ENCODE assay signal across 8 cellular contexts in the genomic region with DNA sequence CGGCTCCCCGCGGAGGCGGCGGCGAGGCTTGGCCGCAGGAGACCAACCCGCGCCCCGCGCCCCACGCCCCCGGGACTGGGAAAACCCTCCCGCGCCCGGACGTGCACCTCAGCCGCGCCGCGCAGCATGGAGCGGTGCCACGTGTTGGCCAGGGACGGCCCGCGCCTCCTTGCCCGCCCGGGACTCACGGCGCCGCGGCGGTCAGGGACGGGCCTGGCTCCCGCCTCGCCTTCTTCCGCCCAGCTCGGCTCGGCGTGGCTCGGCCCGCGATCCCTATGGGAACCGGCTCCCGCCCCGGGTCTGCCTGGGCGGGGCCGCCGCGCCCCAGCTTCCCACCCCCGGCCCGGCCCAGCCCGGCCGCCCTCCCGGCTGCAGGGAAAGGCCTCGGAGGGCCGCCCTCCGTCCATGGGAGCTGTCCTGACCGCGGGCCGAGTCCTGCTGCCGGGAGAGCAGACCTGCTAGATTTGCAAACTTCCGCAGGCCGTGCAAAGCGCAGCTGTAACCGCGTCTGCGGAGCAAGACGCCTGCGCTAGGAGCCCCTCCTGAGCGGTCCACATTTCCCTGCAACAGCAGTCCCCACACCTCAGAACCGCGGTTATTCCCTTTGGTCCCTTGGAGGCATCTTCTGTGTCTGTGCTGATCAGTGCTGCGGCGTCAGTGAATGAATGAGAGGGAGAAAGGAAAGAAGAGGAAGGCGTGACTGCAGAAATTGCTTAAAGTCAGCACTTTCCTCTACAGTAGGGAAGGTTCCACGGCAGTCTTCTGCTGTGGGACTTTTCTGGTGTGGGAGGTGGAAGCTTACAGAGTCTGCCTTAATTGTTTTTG. TPM values are rescaled to one million over a fixed set of nuclear protein-coding genes. Genes with fewer than 3 reads are reported as not detected.
A peak's percentile ranks its signal among the peaks of the same experiment; 100 is the strongest.
DNase-seq lines count a peak whose midpoint lies in the region; ATAC-seq, FAIRE-seq and TF ChIP-seq lines count a peak whose summit lies in the region.

CDKL1 (minus strand) TSS at position 246 of the 825 bp plus-strand sequence. CDS start 1,013 bp downstream, outside the sequence.

- peaks cover 35% of the 10 kb centered on the region for H3K27me3 Mint-ChIP-seq in nephron progenitor cell (ENCODE audit: low read depth, poor library complexity)

- DNase-seq in Ammon's horn (ENCODE audit: low spot score) (peak; percentile 50), RCC 7860 (ENCODE audit: low spot score) (peak; percentile 33), foreskin keratinocyte (peak; percentile 16 to 35), nephron progenitor cell (peak; percentile 79)
- DNase-seq in activated gamma-delta T cell treated with anti-CD3 and anti-CD28 coated beads, Interleukin-2, amount 50 U/mL, for 16 hours (ENCODE audit: low read depth), result peak; percentile 7

- in situ Hi-C loops in GM18951 (cut with MboI; ENCODE audit: low sequenced_read_pairs, unreplicated experiment), result no loop called here

- H3K36me3 ChIP-seq in subcutaneous abdominal adipose tissue (ENCODE audit: control insufficient read depth in 5 of 5, insufficient read depth in 5 of 5, low read length in 5 of 5), result no peaks in the 10 kb centered on the region

- no peaks in the 10 kb centered on the region for H3K36me3 Mint-ChIP-seq in nephron progenitor cell (ENCODE audit: low read depth)

- peak; percentile 52 for TF ChIP-seq POLR2A in GM18951 (IDR thresholded peaks at IDR 0.05; ENCODE audit: extremely low read depth, insufficient read depth, insufficient read length)

- peak within 1 kb of the TSS; percentile 89 for H3K4me3 Mint-ChIP-seq in nephron progenitor cell

- ATAC-seq in HG03280 (IDR thresholded peaks at IDR 0.05; ENCODE audit: unreplicated experiment), result peak; percentile 53
- peak; percentile 81 for ATAC-seq in foreskin keratinocyte

- H3K4me1 ChIP-seq in foreskin keratinocyte, result peaks cover 3% of the 10 kb centered on the region
- peaks cover 3 to 27% (median 24%) of the 10 kb centered on the region in 5 donors for H3K4me1 ChIP-seq in subcutaneous abdominal adipose tissue (ENCODE audit: control insufficient read depth in 5 of 5, insufficient read depth in 5 of 5, low read length in 5 of 5)

- peak within 1 kb of the TSS; percentile 80 to 94 (median 88) for H3K9ac ChIP-seq in subcutaneous abdominal adipose tissue (ENCODE audit: low read length in 5 of 5)

- TF ChIP-seq CTCF in foreskin keratinocyte (conservative IDR thresholded peaks at IDR 0.05) (no peak), nephron progenitor cell (IDR thresholded peaks at IDR 0.05) (no peak)

- peak within 1 kb of the TSS; percentile 80 to 92 (median 86) for H3K4me3 ChIP-seq in subcutaneous abdominal adipose tissue (ENCODE audit: low read depth in 1 of 5, low read length in 5 of 5)

- peak within 1 kb of the TSS; percentile 80 for H3K27ac ChIP-seq in foreskin keratinocyte
- peak within 1 kb of the TSS; percentile 96 for H3K27ac ChIP-seq in subcutaneous abdominal adipose tissue (ENCODE audit: low read depth, low read length)

- no peaks in the 10 kb centered on the region for H3K9me3 Mint-ChIP-seq in nephron progenitor cell

- H3K4me1 Mint-ChIP-seq in nephron progenitor cell, result peaks cover 24% of the 10 kb centered on the region

- H3K27ac Mint-ChIP-seq in nephron progenitor cell, result no peak within 1 kb of the TSS

- no peaks in the 10 kb centered on the region for H3K9me3 ChIP-seq in subcutaneous abdominal adipose tissue (ENCODE audit: control insufficient read depth in 5 of 5, low read length in 5 of 5)

- FAIRE-seq in RCC 7860 (lab: Jason Lieb, UNC), result no peak

- H3K27me3 ChIP-seq in foreskin keratinocyte (no peaks in the 10 kb centered on the region), subcutaneous abdominal adipose tissue (ENCODE audit: control insufficient read depth in 5 of 5, insufficient read depth in 4 of 5, low read length in 5 of 5) (no peaks in the 10 kb centered on the region)

RNA-seq across cellular contexts. Expression of gene CDKL1, which starts in this region (rescaled TPM):
- total RNA-seq in foreskin keratinocyte, result 4.2 and 6.1 TPM in 2 replicates
- polyA plus RNA-seq in foreskin keratinocyte, result 1.8 TPM in 2 replicates

Comparison
In these comparisons a context has a peak if more than half of its experiments do, and no peak if none do; other contexts are left out.
1. Peak in every context shown above with its lines: DNase-seq, ATAC-seq, H3K4me3 ChIP-seq and H3K27ac ChIP-seq.
2. DNase-seq: peak in every context shown above with its lines; median percentile 79 in nephron progenitor cell; 50 in Ammon's horn; 33 in RCC 7860; 26 in foreskin keratinocyte; 7 in activated gamma-delta T cell treated with anti-CD3 and anti-CD28 coated beads, Interleukin-2, amount 50 U/mL, for 16 hours.